ENCODE assay signal across 23 cellular contexts in genomic region chr10:130989670-130990247, GRCh38.
"Had no signal": no experiment of that assay in that cellular context is flagged by ENCODE, and none has a peak within 500 bp of the region (broad histone marks: within the 10 kb centered on the region; RNA-seq: fewer than 3 reads in every experiment).

No MANE protein-coding gene starts in this region.

- DNase-seq: activated CD4-positive, alpha-beta memory T cell treated with anti-CD3 and anti-CD28 coated beads, Interleukin-2, amount 10 ng/mL, durations not matched to agents 7 days and 5 days; activated CD4-positive, alpha-beta T cell treated with anti-CD3 and anti-CD28 coated beads for 1 hour; activated CD4-positive, alpha-beta T cell treated with anti-CD3 and anti-CD28 coated beads, Interleukin-2, amount 10 ng/mL, durations not matched to agents 24 days and 14 days; activated CD8-positive, alpha-beta memory T cell treated with anti-CD3 and anti-CD28 coated beads, Interleukin-2, amount 50 U/mL, for 4 hours; activated gamma-delta T cell treated with Interleukin-2 at 50 U/mL for 16 hours; activated naive CD4-positive, alpha-beta T cell treated with anti-CD3 and anti-CD28 coated beads, Interleukin-2, amount 10 ng/mL, durations not matched to agents 7 days and 5 days; activated naive CD8-positive, alpha-beta T cell treated with anti-CD3 and anti-CD28 coated beads for 36 hours; activated T-cell treated with anti-CD3 and anti-CD28 coated beads, Interleukin-2, amount 50 U/mL, for 72 hours; Karpas-422; MM.1S; NCI-H1436 treated with DMSO at 0.1 percent for 48 hours; NCI-H187; NCI-H2081; NCI-H510A treated with DMSO at 0.1 percent for 48 hours; NK-92 treated with Interleukin-12 subunit alpha and Interleukin-12 subunit beta, amount 100 ng/mL, for 24 hours; OCI-M1; RPMI8226; SW 1271 had no signal

- H3K36me3 Mint-ChIP-seq: activated naive CD4-positive, alpha-beta T cell treated with anti-CD3 and anti-CD28 coated beads, Interleukin-2, amount 10 ng/mL, durations not matched to agents 7 days and 5 days; activated naive CD8-positive, alpha-beta T cell treated with anti-CD3 and anti-CD28 coated beads for 36 hours had no signal

- H3K27ac Mint-ChIP-seq: activated CD4-positive, alpha-beta memory T cell treated with anti-CD3 and anti-CD28 coated beads, Interleukin-2, amount 10 ng/mL, durations not matched to agents 7 days and 5 days; activated CD4-positive, alpha-beta T cell treated with anti-CD3 and anti-CD28 coated beads, Interleukin-2, amount 10 ng/mL, durations not matched to agents 24 days and 14 days; activated naive CD4-positive, alpha-beta T cell treated with anti-CD3 and anti-CD28 coated beads, Interleukin-2, amount 10 ng/mL, durations not matched to agents 7 days and 5 days; activated naive CD8-positive, alpha-beta T cell treated with anti-CD3 and anti-CD28 coated beads for 36 hours; activated T-cell treated with anti-CD3 and anti-CD28 coated beads, Interleukin-2, amount 50 U/mL, for 72 hours; activated T-helper 2 cell treated with anti-CD3 and anti-CD28 coated beads, Interferon-gamma antibody, Interleukin-2, Interleukin-4, amounts not matched to agents 10 μg/mL and 5 μg/mL and 100 μg/mL, durations not matched to agents 14 hours and 24 hours and 36 hours; T-helper 2 cell treated with Interferon-gamma antibody and Interleukin-4, amounts not matched to agents 5 μg/mL and 100 μg/mL, for 36 hours; WTC11 had no signal

- H3K4me3 Mint-ChIP-seq: activated CD4-positive, alpha-beta memory T cell treated with anti-CD3 and anti-CD28 coated beads, Interleukin-2, amount 10 ng/mL, durations not matched to agents 7 days and 5 days; activated CD4-positive, alpha-beta T cell treated with anti-CD3 and anti-CD28 coated beads, Interleukin-2, amount 10 ng/mL, durations not matched to agents 24 days and 14 days; activated naive CD4-positive, alpha-beta T cell treated with anti-CD3 and anti-CD28 coated beads, Interleukin-2, amount 10 ng/mL, durations not matched to agents 7 days and 5 days; activated naive CD8-positive, alpha-beta T cell treated with anti-CD3 and anti-CD28 coated beads for 36 hours; activated T-cell treated with anti-CD3 and anti-CD28 coated beads, Interleukin-2, amount 50 U/mL, for 72 hours; T-helper 2 cell treated with Interferon-gamma antibody and Interleukin-4, amounts not matched to agents 5 μg/mL and 100 μg/mL, for 36 hours; WTC11 had no signal

- H3K27ac ChIP-seq: SK-N-MC had no signal

- H3K4me3 ChIP-seq: K562, SK-N-MC had no signal

- H3K9me3 Mint-ChIP-seq: activated CD4-positive, alpha-beta T cell treated with anti-CD3 and anti-CD28 coated beads, Interleukin-2, amount 10 ng/mL, durations not matched to agents 24 days and 14 days; activated T-cell treated with anti-CD3 and anti-CD28 coated beads, Interleukin-2, amount 50 U/mL, for 72 hours; activated T-helper 2 cell treated with anti-CD3 and anti-CD28 coated beads, Interferon-gamma antibody, Interleukin-2, Interleukin-4, amounts not matched to agents 10 μg/mL and 5 μg/mL and 100 μg/mL, durations not matched to agents 14 hours and 24 hours and 36 hours; T-helper 2 cell treated with Interferon-gamma antibody and Interleukin-4, amounts not matched to agents 5 μg/mL and 100 μg/mL, for 36 hours had no signal

- H3K27me3 Mint-ChIP-seq: activated CD4-positive, alpha-beta memory T cell treated with anti-CD3 and anti-CD28 coated beads, Interleukin-2, amount 10 ng/mL, durations not matched to agents 7 days and 5 days; activated CD4-positive, alpha-beta T cell treated with anti-CD3 and anti-CD28 coated beads, Interleukin-2, amount 10 ng/mL, durations not matched to agents 24 days and 14 days; activated naive CD4-positive, alpha-beta T cell treated with anti-CD3 and anti-CD28 coated beads, Interleukin-2, amount 10 ng/mL, durations not matched to agents 7 days and 5 days had no signal

- H3K4me1 Mint-ChIP-seq: activated CD4-positive, alpha-beta memory T cell treated with anti-CD3 and anti-CD28 coated beads, Interleukin-2, amount 10 ng/mL, durations not matched to agents 7 days and 5 days; activated CD4-positive, alpha-beta T cell treated with anti-CD3 and anti-CD28 coated beads, Interleukin-2, amount 10 ng/mL, durations not matched to agents 24 days and 14 days; activated naive CD4-positive, alpha-beta T cell treated with anti-CD3 and anti-CD28 coated beads, Interleukin-2, amount 10 ng/mL, durations not matched to agents 7 days and 5 days; activated naive CD8-positive, alpha-beta T cell treated with anti-CD3 and anti-CD28 coated beads for 36 hours; WTC11 had no signal
